16 cellular contexts compared by ENCODE assay signal in the genomic region with DNA sequence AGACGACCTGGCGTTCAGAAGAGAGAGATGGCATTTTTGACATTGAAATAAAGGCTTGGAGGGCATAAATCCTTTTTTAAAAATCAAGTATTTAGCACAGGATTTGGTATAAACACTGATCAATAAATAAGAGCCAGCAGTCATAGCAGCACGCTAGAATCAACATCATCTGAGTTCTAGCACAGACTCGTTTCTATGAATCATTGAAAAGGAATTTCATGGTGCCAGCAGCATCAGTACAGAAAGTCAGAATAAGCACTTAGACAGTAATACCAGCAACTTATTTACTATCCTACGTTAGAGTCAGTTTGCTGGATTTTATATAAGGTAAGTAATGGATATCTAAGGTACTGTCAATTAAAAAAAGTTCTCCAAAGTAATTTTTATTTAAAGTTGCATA.
DNase-seq lines count a peak whose midpoint lies in the region; ATAC-seq, FAIRE-seq and TF ChIP-seq lines count a peak whose summit lies in the region.
"Had no signal": no experiment of that assay in that cellular context is flagged by ENCODE, and none has a peak within 500 bp of the region (broad histone marks: within the 10 kb centered on the region; RNA-seq: fewer than 3 reads in every experiment).

No MANE protein-coding gene starts in this region.

- H3K36me3 ChIP-seq in ACC112 (ENCODE audit: insufficient read depth, low read length) = no peaks in the 10 kb centered on the region; the same call in 1 of the 2 replicates
- H3K36me3 ChIP-seq in kidney epithelial cell (ENCODE audit: control insufficient read depth, insufficient read depth, low read length) = no peaks in the 10 kb centered on the region
- H3K36me3 ChIP-seq in colonic mucosa = no peaks in the 10 kb centered on the region
- H3K36me3 ChIP-seq: heart right ventricle, neural progenitor cell, vagina had no signal

- peak overlapping the region; percentile 56 for H2AFZ ChIP-seq in ACC112 (ENCODE audit: low read length, unreplicated experiment)
- H2AFZ ChIP-seq: neural progenitor cell had no signal

- in situ Hi-C loops in T47D (cut with HindIII; ENCODE audit: low pct_unique_long_range_greater_than_20kb, low sequenced_read_pairs) = no loop called here

- H3K27ac ChIP-seq in ACC112 (ENCODE audit: low read depth, low read length) (peak overlapping the region; percentile 73), colonic mucosa (no peak overlapping the region)
- H3K27ac ChIP-seq: BLaER1 treated with 17β-estradiol and CSF1 and Interleukin-3, amounts not matched to agents 10 nM and 100 nM; heart right ventricle; neural progenitor cell; vagina had no signal

- H3K4me1 ChIP-seq in ACC112 (ENCODE audit: control insufficient read depth, insufficient read depth, low read length, unreplicated experiment) (peaks cover 20% of the 10 kb centered on the region), colonic mucosa (no peaks in the 10 kb centered on the region)
- H3K4me1 ChIP-seq: BLaER1 treated with 17β-estradiol and CSF1 and Interleukin-3, amounts not matched to agents 10 nM and 100 nM; vagina had no signal

- FAIRE-seq in GM19239 (lab: Jason Lieb, UNC) = no peak
- FAIRE-seq: GM12878 had no signal

- DNase-seq in HuH-7.5 (ENCODE audit: low spot score) (peak; percentile 31), T47D (ENCODE audit: low read depth in 1 of 2, low spot score in 1 of 2) (peak; percentile 48 to 69), kidney epithelial cell (ENCODE audit: low read depth) (peak; percentile 58), colonic mucosa (no peak), NAMALWA (ENCODE audit: low spot score) (no peak), GM19239 (ENCODE audit: insufficient read length, low spot score) (no peak)
- DNase-seq: activated CD4-positive, alpha-beta T cell treated with anti-CD3 and anti-CD28 coated beads, Interleukin-2, amount 50 U/mL, for 1 hour; heart right ventricle; NCI-H146; Right ventricle myocardium superior had no signal

- no peaks in the 10 kb centered on the region for H3K9me3 ChIP-seq in colonic mucosa
- H3K9me3 ChIP-seq: BLaER1 treated with 17β-estradiol and CSF1 and Interleukin-3, amounts not matched to agents 10 nM and 100 nM; heart right ventricle; vagina had no signal

- H3K4me3 ChIP-seq in ACC112 (ENCODE audit: low read depth, low read length) = peak overlapping the region; percentile 35
- no peak overlapping the region for H3K4me3 ChIP-seq in kidney epithelial cell (ENCODE audit: low read depth, low read length)
- no peak overlapping the region for H3K4me3 ChIP-seq in colonic mucosa
- H3K4me3 ChIP-seq: BLaER1 treated with 17β-estradiol and CSF1 and Interleukin-3, amounts not matched to agents 10 nM and 100 nM; GM12878; heart right ventricle; neural progenitor cell; vagina had no signal

- intact Hi-C loops in colonic mucosa (cut with DNase I) = no loop called here

- no peak for ATAC-seq in HG03469 (IDR thresholded peaks at IDR 0.05; ENCODE audit: unreplicated experiment)
- ATAC-seq: GM12878, heart right ventricle had no signal

- no peaks in the 10 kb centered on the region for H3K79me2 ChIP-seq in ACC112 (ENCODE audit: control insufficient read depth, insufficient read depth, low read length, unreplicated experiment)

- H3K9ac ChIP-seq in colonic mucosa (ENCODE audit: low read depth in 2 of 2, low read length in 2 of 2) = no peak overlapping the region
- H3K9ac ChIP-seq: BLaER1 treated with 17β-estradiol and CSF1 and Interleukin-3, amounts not matched to agents 10 nM and 100 nM; neural progenitor cell had no signal

- H3K27me3 ChIP-seq in ACC112 (ENCODE audit: insufficient read depth, low read length) = no peaks in the 10 kb centered on the region
- no peaks in the 10 kb centered on the region for H3K27me3 ChIP-seq in kidney epithelial cell (ENCODE audit: control insufficient read depth, insufficient read depth, low read length)
- no peaks in the 10 kb centered on the region for H3K27me3 ChIP-seq in colonic mucosa
- H3K27me3 ChIP-seq: BLaER1 treated with 17β-estradiol and CSF1 and Interleukin-3, amounts not matched to agents 10 nM and 100 nM; heart right ventricle; neural progenitor cell; vagina had no signal

- TF ChIP-seq CTCF in kidney epithelial cell (IDR thresholded peaks at IDR 0.05; ENCODE audit: insufficient read depth, low read length, poor library complexity, severe bottlenecking) (no peak), colonic mucosa (IDR thresholded peaks at IDR 0.05) (no peak)

Comparison
In these comparisons a context has a peak if more than half of its experiments do, and no peak if none do; other contexts are left out.
1. DNase-seq: peak in HuH-7.5 (single experiment), T47D (2 of 2) and kidney epithelial cell (single experiment); none in colonic mucosa (single experiment), NAMALWA (single experiment) and GM19239 (single experiment).